8 cellular contexts compared by ENCODE assay signal in the genomic region with DNA sequence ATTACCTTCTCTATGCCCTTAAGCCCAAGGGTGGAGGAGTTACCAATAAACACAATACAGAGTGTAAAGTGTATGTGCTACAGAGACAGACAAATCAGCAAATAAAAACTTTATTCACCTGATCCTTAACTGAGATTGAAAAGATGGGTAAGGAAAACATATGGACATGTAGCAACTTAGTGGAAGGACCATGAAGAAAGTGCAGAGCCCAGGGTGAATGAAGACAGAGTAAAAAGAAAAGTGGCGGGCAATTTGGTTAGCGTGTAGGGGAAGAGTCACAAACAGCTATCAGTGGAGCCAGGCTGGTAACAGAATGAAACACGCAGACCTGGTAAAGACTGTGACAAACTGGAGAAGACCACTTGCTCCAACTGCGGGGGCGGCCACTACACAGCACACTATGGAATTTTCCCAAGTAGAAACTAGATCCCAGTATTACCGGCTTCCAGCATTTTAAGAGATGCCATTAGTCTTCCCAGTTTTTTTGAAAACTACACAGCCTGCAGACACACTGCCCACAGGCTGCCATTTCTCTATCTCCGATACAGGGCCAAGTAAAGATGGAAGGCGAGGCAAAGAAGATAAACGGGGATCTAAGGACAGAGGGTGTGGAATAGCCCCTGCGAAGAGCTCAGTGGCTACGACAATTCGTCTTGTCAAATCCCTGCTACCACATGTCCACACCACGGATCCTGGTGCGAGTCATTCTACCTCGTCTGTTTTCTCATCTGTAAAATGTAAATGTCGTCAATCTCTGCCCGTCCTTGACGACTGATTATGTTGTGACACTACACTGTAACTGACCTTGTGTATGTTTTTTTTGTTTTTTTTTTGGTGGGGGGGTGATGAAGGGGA. TPM values are rescaled to one million over a fixed set of nuclear protein-coding genes. Genes with fewer than 3 reads are reported as not detected.
DNase-seq lines count a peak whose midpoint lies in the region; ATAC-seq, FAIRE-seq and TF ChIP-seq lines count a peak whose summit lies in the region.

No MANE protein-coding gene starts in this region.

- H3K9me3 ChIP-seq in OCI-LY7 (ENCODE audit: low read length), result peaks cover 6% of the 10 kb centered on the region; the same call in 1 of the 2 replicates
- no peaks in the 10 kb centered on the region for H3K9me3 ChIP-seq in duodenal mucosa (ENCODE audit: control insufficient read depth in 1 of 2, low read length in 2 of 2)
- H3K9me3 ChIP-seq in mucosa of rectum (ENCODE audit: control insufficient read depth in 2 of 2, low read length in 2 of 2), result no peaks in the 10 kb centered on the region

- FAIRE-seq in GM12891 (lab: Jason Lieb, UNC), result no peak

- POLR2A ChIA-PET in OCI-LY7 (lab: Charles Lee), result no interaction called here

- peaks cover 30% of the 10 kb centered on the region for H4K20me1 ChIP-seq in OCI-LY7 (ENCODE audit: insufficient read depth, low read length)

- H3K4me2 ChIP-seq in OCI-LY7 (ENCODE audit: low read length), result peak overlapping the region; percentile 96

- H3K4me3 ChIP-seq in OCI-LY7 (ENCODE audit: low read depth, low read length, poor library complexity, severe bottlenecking), result peak overlapping the region; percentile 89
- H3K4me3 ChIP-seq in duodenal mucosa (ENCODE audit: low read depth in 1 of 2, low read length in 2 of 2), result peak overlapping the region; percentile 82 to 93
- H3K4me3 ChIP-seq in mucosa of rectum (ENCODE audit: low read length in 2 of 2), result peak overlapping the region; percentile 86 to 98

- H3K27me3 ChIP-seq in duodenal mucosa (ENCODE audit: control insufficient read depth in 1 of 2, insufficient read depth in 2 of 2, low read length in 2 of 2) (no peaks in the 10 kb centered on the region), mucosa of rectum (ENCODE audit: control insufficient read depth in 2 of 2, insufficient read depth in 2 of 2, low read length in 2 of 2) (no peaks in the 10 kb centered on the region)

- TF ChIP-seq CTCF in OCI-LY7 (conservative IDR thresholded peaks at IDR 0.05; ENCODE audit: low read length), result no peak

- BruUV-seq in OCI-LY7 (replicated peaks; lab: Mats Ljungman, UMichigan), result TSS peak; percentile 66

- H3K36me3 ChIP-seq in OCI-LY7 (ENCODE audit: insufficient read depth, low read length) (peaks cover 56% of the 10 kb centered on the region), duodenal mucosa (ENCODE audit: control insufficient read depth in 1 of 2, insufficient read depth in 2 of 2, low read length in 2 of 2) (peaks cover 3% of the 10 kb centered on the region in 2 donors), mucosa of rectum (ENCODE audit: control insufficient read depth in 2 of 2, insufficient read depth in 2 of 2, low read length in 2 of 2) (peaks cover 8 to 16% of the 10 kb centered on the region in 2 donors)

- intact Hi-C loops in OCI-LY7 (cut with micrococcal nuclease; ENCODE audit: unreplicated experiment), result loop anchor here (5.0 to 10.0 kb wide), 2 partner anchors 396 to 513 kb away; partner anchors contain the start of gene POP4

- no peak overlapping the region for H2AFZ ChIP-seq in OCI-LY7 (ENCODE audit: low read length)

- H3K9me2 ChIP-seq in OCI-LY7 (ENCODE audit: insufficient read depth, low read length), result no peaks in the 10 kb centered on the region

- H3K9ac ChIP-seq in duodenal mucosa (ENCODE audit: low read depth in 1 of 2, low read length in 2 of 2), result peak overlapping the region; percentile 94 to 98
- peak overlapping the region; percentile 94 to 98 for H3K9ac ChIP-seq in mucosa of rectum (ENCODE audit: low read depth in 1 of 2, low read length in 2 of 2)

- H3K27ac ChIP-seq in OCI-LY7 (ENCODE audit: low read depth, low read length, poor library complexity, severe bottlenecking) (peak overlapping the region; percentile 68), duodenal mucosa (ENCODE audit: low read depth, low read length) (peak overlapping the region; percentile 48), mucosa of rectum (ENCODE audit: low read depth in 2 of 2, low read length in 2 of 2) (peak overlapping the region; percentile 83 to 85)

- ATAC-seq in GM21576 (IDR thresholded peaks at IDR 0.05; ENCODE audit: unreplicated experiment), result no peak
- ATAC-seq in GM21447 (IDR thresholded peaks at IDR 0.05; ENCODE audit: unreplicated experiment), result no peak

- DNase-seq in GM12891 (ENCODE audit: insufficient read length, low spot score) (no peak), OCI-LY7 (ENCODE audit: low spot score) (no peak), SHP77 (lab: John Stamatoyannopoulos, UW) (no peak), NCI-H1930 (lab: John Stamatoyannopoulos, UW) (no peak)

- no peak for TF ChIP-seq POLR2A in GM12891 (IDR thresholded peaks at IDR 0.05; ENCODE audit: low read depth, low read length)

- H3K4me1 ChIP-seq in OCI-LY7 (ENCODE audit: insufficient read depth, low read length, poor library complexity, severe bottlenecking), result peaks cover 27% of the 10 kb centered on the region
- H3K4me1 ChIP-seq in duodenal mucosa (ENCODE audit: control insufficient read depth in 1 of 2, insufficient read depth in 2 of 2, low read length in 2 of 2), result peaks cover 11 to 21% of the 10 kb centered on the region in 2 donors
- H3K4me1 ChIP-seq in mucosa of rectum (ENCODE audit: control insufficient read depth in 2 of 2, insufficient read depth in 2 of 2, low read length in 2 of 2), result peaks cover 12 to 16% of the 10 kb centered on the region in 2 donors

- CTCF ChIA-PET in OCI-LY7 (lab: Charles Lee; ENCODE audit: unreplicated experiment), result interaction anchor here (0.6 kb wide), 1 partner anchor 455 kb away, joined by 3 read pairs; no protein-coding TSS in a partner anchor

- H3K79me2 ChIP-seq in OCI-LY7 (ENCODE audit: insufficient read depth, low read depth, low read length), result peaks cover 52% of the 10 kb centered on the region

TF ChIP-seq in GM12891, 5 proteins besides CTCF, POLR2A, EP300 and RAD21:
- peak; percentile 31; the same call in 1 of the 2 replicates for TF ChIP-seq POLR2AphosphoS5 (IDR thresholded peaks at IDR 0.05; ENCODE audit: low read depth, low read length)
- TF ChIP-seq TAF1 (IDR thresholded peaks at IDR 0.05; ENCODE audit: low read depth, low read length), result no peak

RNA-seq across cellular contexts. Expression of gene UQCRFS1, which starts 1.2 kb away (rescaled TPM):
- 34.4 TPM for polyA plus RNA-seq in GM12891 (2012; ENCODE audit: low read depth, missing spikeins)
- total RNA-seq in OCI-LY7 (2014; rRNA removed; shearing (Covaris generic)), result 32.6 and 40.6 TPM in 2 replicates
- 40.0 and 42.6 TPM in 2 replicates for total RNA-seq in OCI-LY7 (2022)
